28 cellular contexts compared by ENCODE assay signal in the genomic region with DNA sequence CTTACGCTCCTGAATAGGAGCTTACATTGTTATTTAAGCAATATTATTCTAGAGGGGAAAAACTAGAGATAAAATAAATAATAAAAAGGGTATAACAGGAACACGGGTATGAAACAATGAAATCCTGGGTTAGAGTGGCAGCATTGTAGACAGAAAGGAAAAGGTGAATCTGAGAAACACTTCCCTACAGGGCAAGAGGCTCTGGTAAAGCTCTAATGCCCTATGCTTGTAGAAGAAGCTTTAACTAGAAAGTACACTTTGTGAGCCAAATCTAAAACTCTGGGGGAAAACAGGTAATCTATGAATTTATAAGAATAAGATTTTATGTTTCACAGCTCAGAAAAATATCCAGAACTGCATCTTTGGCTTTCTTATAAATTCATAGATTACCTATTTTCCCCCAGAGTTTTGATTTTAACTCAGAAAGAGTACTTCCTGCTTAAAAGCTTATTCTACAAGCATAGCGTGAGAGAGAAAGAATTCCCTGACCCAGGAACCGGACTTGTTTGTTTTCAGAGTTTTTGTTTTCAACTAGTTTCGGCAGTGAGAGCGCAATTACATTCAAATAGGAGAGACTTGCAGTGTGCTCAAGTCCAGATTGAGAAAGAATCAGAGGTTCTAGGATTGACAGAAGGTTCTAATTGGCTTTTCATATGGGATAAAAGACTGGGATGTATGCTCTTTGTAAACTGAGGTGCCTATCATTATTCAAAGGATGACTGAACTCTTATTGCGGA.
DNase-seq lines count a peak whose midpoint lies in the region; ATAC-seq and TF ChIP-seq lines count a peak whose summit lies in the region.
"Had no signal": no experiment of that assay in that cellular context is flagged by ENCODE, and none has a peak within 500 bp of the region (broad histone marks: within the 10 kb centered on the region; RNA-seq: fewer than 3 reads in every experiment).

No MANE protein-coding gene starts in this region.

- H3K27me3 ChIP-seq in HUES64 (ENCODE audit: insufficient read depth, low read length), result no peaks in the 10 kb centered on the region
- H3K27me3 ChIP-seq in iPS-18a (ENCODE audit: control insufficient read depth, insufficient read depth, low read length), result no peaks in the 10 kb centered on the region
- H3K27me3 ChIP-seq: upper lobe of left lung had no signal

- peak; percentile 33 for DNase-seq in choroid plexus epithelial cell (ENCODE audit: low read depth)
- DNase-seq in CD1c-positive myeloid dendritic cell (ENCODE audit: extremely low spot score), result no peak
- no peak for DNase-seq in activated naive CD4-positive, alpha-beta T cell treated with Interleukin-2 at 50 U/mL for 16 hours
- no peak for DNase-seq in DMS153 treated with DMSO at 0.1 percent for 48 hours (lab: John Stamatoyannopoulos, UW; ENCODE audit: unreplicated experiment)
- no peak for DNase-seq in naive thymus-derived CD8-positive, alpha-beta T cell
- DNase-seq: activated CD4-positive, alpha-beta memory T cell treated with anti-CD3 and anti-CD28 coated beads, Interleukin-2, amount 10 ng/mL, durations not matched to agents 7 days and 5 days; activated CD4-positive, CD25-positive, alpha-beta regulatory T cell treated with anti-CD3 and anti-CD28 coated beads, Interleukin-2, amount 50 U/mL, for 72 hours; activated CD8-positive, alpha-beta memory T cell treated with anti-CD3 and anti-CD28 coated beads, Interleukin-2, amount 50 U/mL, for 48 hours; activated naive CD4-positive, alpha-beta T cell treated with anti-CD3 and anti-CD28 coated beads, Interleukin-2, amount 50 U/mL, for 16 hours; cortex of kidney; DMS79; effector memory CD8-positive, alpha-beta T cell; GF-D8; HCEC 1CT; NCI-H1694 treated with DMSO at 0.1 percent for 48 hours; NCI-H226; posterior cingulate gyrus; RPMI8226; stimulated activated CD4-positive, alpha-beta T cell treated with anti-CD3 and anti-CD28 coated beads, Interleukin-4, amount 100 ng/mL, for 4 hours; upper lobe of left lung had no signal

- peak overlapping the region; percentile 6; the same call in 1 of the 2 replicates for H3K4me3 ChIP-seq in HUES64 (ENCODE audit: low read length)
- no peak overlapping the region for H3K4me3 ChIP-seq in choroid plexus epithelial cell (ENCODE audit: low read depth, low read length)
- H3K4me3 ChIP-seq in iPS-18a (ENCODE audit: low read length), result peak overlapping the region; percentile 3
- H3K4me3 ChIP-seq: A549, SK-N-MC, upper lobe of left lung had no signal

- POLR2A ChIA-PET in naive thymus-derived CD8-positive, alpha-beta T cell (lab: Charles Lee), result no interaction called here

- H3K4me3 Mint-ChIP-seq in naive thymus-derived CD8-positive, alpha-beta T cell, result no peak overlapping the region
- H3K4me3 Mint-ChIP-seq: activated CD4-positive, alpha-beta memory T cell treated with anti-CD3 and anti-CD28 coated beads, Interleukin-2, amount 10 ng/mL, durations not matched to agents 7 days and 5 days; effector memory CD8-positive, alpha-beta T cell; stimulated activated memory B cell treated with anti-CD40 and anti-IgM and Interleukin-4, amounts not matched to agents 10 μg/mL and 1 μg/mL and 100 μg/mL, for 72 hours; T-helper 1 cell treated with Interleukin-12 subunit alpha and Interleukin-12 subunit beta and Interleukin-4 antibody, amounts not matched to agents 30 μg/mL and 1 μg/mL, for 36 hours had no signal

- H3K9me3 ChIP-seq in HUES64 (ENCODE audit: insufficient read depth, low read depth, low read length) (no peaks in the 10 kb centered on the region), iPS-18a (ENCODE audit: control insufficient read depth, low read depth, low read length) (peaks cover 4% of the 10 kb centered on the region)
- H3K9me3 ChIP-seq: A549, upper lobe of left lung had no signal

- H3K36me3 ChIP-seq in HUES64 (ENCODE audit: insufficient read depth, low read length) (no peaks in the 10 kb centered on the region), iPS-18a (ENCODE audit: control insufficient read depth, low read depth, low read length) (no peaks in the 10 kb centered on the region)
- H3K36me3 ChIP-seq: upper lobe of left lung had no signal

- H3K27me3 Mint-ChIP-seq in naive thymus-derived CD8-positive, alpha-beta T cell, result no peaks in the 10 kb centered on the region
- H3K27me3 Mint-ChIP-seq: activated CD4-positive, alpha-beta memory T cell treated with anti-CD3 and anti-CD28 coated beads, Interleukin-2, amount 10 ng/mL, durations not matched to agents 7 days and 5 days; effector memory CD8-positive, alpha-beta T cell; stimulated activated memory B cell treated with anti-CD40 and anti-IgM and Interleukin-4, amounts not matched to agents 10 μg/mL and 1 μg/mL and 100 μg/mL, for 72 hours had no signal

- 54% methylated on average over 7 of the region's 7 CpGs for WGBS in HUES64

- H3K36me3 Mint-ChIP-seq in naive thymus-derived CD8-positive, alpha-beta T cell, result peaks cover 0 to 3% (median 0%) of the 10 kb centered on the region in 3 donors
- H3K36me3 Mint-ChIP-seq: stimulated activated memory B cell treated with anti-CD40 and anti-IgM and Interleukin-4, amounts not matched to agents 10 μg/mL and 1 μg/mL and 100 μg/mL, for 72 hours had no signal

- H3K4me1 ChIP-seq in HUES64 (ENCODE audit: insufficient read depth, low read length) (peaks cover 50% of the 10 kb centered on the region), iPS-18a (ENCODE audit: control insufficient read depth, low read depth, low read length) (peaks cover 43% of the 10 kb centered on the region)
- H3K4me1 ChIP-seq: A549, upper lobe of left lung had no signal

- TF ChIP-seq CTCF in choroid plexus epithelial cell (conservative IDR thresholded peaks at IDR 0.05; ENCODE audit: low read depth, low read length), result no peak

- peak overlapping the region; percentile 33 for H3K9ac ChIP-seq in HUES64 (ENCODE audit: low read depth, low read length)
- peak overlapping the region; percentile 41 for H3K9ac ChIP-seq in iPS-18a (ENCODE audit: low read length)

- peak overlapping the region; percentile 84 for H3K27ac ChIP-seq in HUES64 (ENCODE audit: low read depth, low read length)
- H3K27ac ChIP-seq in iPS-18a (ENCODE audit: low read length), result peak overlapping the region; percentile 59
- H3K27ac ChIP-seq: A549, SK-N-MC, upper lobe of left lung had no signal

- H3K9me3 Mint-ChIP-seq in naive thymus-derived CD8-positive, alpha-beta T cell, result peaks cover 0 to 9% (median 0%) of the 10 kb centered on the region in 9 donors
- H3K9me3 Mint-ChIP-seq: stimulated activated memory B cell treated with anti-CD40 and anti-IgM and Interleukin-4, amounts not matched to agents 10 μg/mL and 1 μg/mL and 100 μg/mL, for 72 hours had no signal

- H3K4me1 Mint-ChIP-seq in naive thymus-derived CD8-positive, alpha-beta T cell, result no peaks in the 10 kb centered on the region
- H3K4me1 Mint-ChIP-seq: activated CD4-positive, alpha-beta memory T cell treated with anti-CD3 and anti-CD28 coated beads, Interleukin-2, amount 10 ng/mL, durations not matched to agents 7 days and 5 days; stimulated activated memory B cell treated with anti-CD40 and anti-IgM and Interleukin-4, amounts not matched to agents 10 μg/mL and 1 μg/mL and 100 μg/mL, for 72 hours had no signal

- peak; percentile 7 for ATAC-seq in GM18868 (IDR thresholded peaks at IDR 0.05; ENCODE audit: unreplicated experiment)
- no peak for ATAC-seq in naive thymus-derived CD8-positive, alpha-beta T cell
- ATAC-seq: A549; effector memory CD8-positive, alpha-beta T cell; sciatic nerve; stimulated activated memory B cell treated with anti-CD40 and anti-IgM and Interleukin-4, amounts not matched to agents 10 μg/mL and 1 μg/mL and 100 μg/mL, for 72 hours had no signal

- no peak overlapping the region for H3K27ac Mint-ChIP-seq in naive thymus-derived CD8-positive, alpha-beta T cell
- H3K27ac Mint-ChIP-seq: activated CD4-positive, alpha-beta memory T cell treated with anti-CD3 and anti-CD28 coated beads, Interleukin-2, amount 10 ng/mL, durations not matched to agents 7 days and 5 days; effector memory CD8-positive, alpha-beta T cell; stimulated activated memory B cell treated with anti-CD40 and anti-IgM and Interleukin-4, amounts not matched to agents 10 μg/mL and 1 μg/mL and 100 μg/mL, for 72 hours; T-helper 1 cell treated with Interleukin-12 subunit alpha and Interleukin-12 subunit beta and Interleukin-4 antibody, amounts not matched to agents 30 μg/mL and 1 μg/mL, for 36 hours had no signal
